Comparison of ENCODE assay signal across 18 cellular contexts in genomic region chr18:54089749-54090459, GRCh38.
"Had no signal": no experiment of that assay in that cellular context is flagged by ENCODE, and none has a peak within 500 bp of the region (broad histone marks: within the 10 kb centered on the region; RNA-seq: fewer than 3 reads in every experiment).

No MANE protein-coding gene starts in this region.

- H3K27me3 Mint-ChIP-seq: activated CD8-positive, alpha-beta T cell treated with anti-CD3 and anti-CD28 coated beads for 36 hours; activated naive CD8-positive, alpha-beta T cell treated with anti-CD3 and anti-CD28 coated beads, Interleukin-2, amount 50 U/mL, for 24 hours had no signal

- H3K4me3 Mint-ChIP-seq: activated CD8-positive, alpha-beta T cell treated with anti-CD3 and anti-CD28 coated beads for 36 hours; activated naive CD8-positive, alpha-beta T cell treated with anti-CD3 and anti-CD28 coated beads, Interleukin-2, amount 50 U/mL, for 24 hours; naive B cell; T-helper 1 cell treated with Interleukin-12 subunit alpha and Interleukin-12 subunit beta and Interleukin-4 antibody, amounts not matched to agents 30 μg/mL and 1 μg/mL, for 36 hours had no signal

- H3K9me3 ChIP-seq: ascending aorta, neutrophil had no signal

- H3K27me3 ChIP-seq: ascending aorta had no signal

- DNase-seq: activated CD4-positive, alpha-beta T cell treated with anti-CD3 and anti-CD28 coated beads for 4 hours; activated CD8-positive, alpha-beta memory T cell treated with anti-CD3 and anti-CD28 coated beads, Interleukin-2, amount 50 U/mL, for 48 hours; activated CD8-positive, alpha-beta T cell treated with anti-CD3 and anti-CD28 coated beads for 36 hours; activated naive CD4-positive, alpha-beta T cell; activated naive CD8-positive, alpha-beta T cell treated with anti-CD3 and anti-CD28 coated beads, Interleukin-2, amount 50 U/mL, for 24 hours; caudate nucleus; cortex of kidney; effector memory CD4-positive, alpha-beta T cell; hippocampal formation; naive B cell; posterior cingulate gyrus; stimulated activated CD4-positive, alpha-beta T cell treated with anti-CD3 and anti-CD28 coated beads, Interleukin-15, amount 100 ng/mL, for 24 hours; stimulated activated CD4-positive, alpha-beta T cell treated with anti-CD3 and anti-CD28 coated beads, Interleukin-4, amount 100 ng/mL, for 4 hours had no signal

- H3K27ac Mint-ChIP-seq: activated CD8-positive, alpha-beta T cell treated with anti-CD3 and anti-CD28 coated beads for 36 hours; activated naive CD8-positive, alpha-beta T cell treated with anti-CD3 and anti-CD28 coated beads, Interleukin-2, amount 50 U/mL, for 24 hours; naive B cell; T-helper 1 cell treated with Interleukin-12 subunit alpha and Interleukin-12 subunit beta and Interleukin-4 antibody, amounts not matched to agents 30 μg/mL and 1 μg/mL, for 36 hours had no signal

- ATAC-seq: activated CD8-positive, alpha-beta T cell treated with anti-CD3 and anti-CD28 coated beads for 36 hours; activated naive CD8-positive, alpha-beta T cell treated with anti-CD3 and anti-CD28 coated beads, Interleukin-2, amount 50 U/mL, for 24 hours had no signal

- H3K36me3 ChIP-seq: ascending aorta, neutrophil had no signal

- H3K4me3 ChIP-seq: ascending aorta, lung had no signal

- H3K4me1 ChIP-seq: ascending aorta had no signal

- H3K27ac ChIP-seq: ascending aorta, epithelial cell of prostate, neutrophil had no signal
